Comparison of ENCODE assay signal across 11 cellular contexts in the genomic region with DNA sequence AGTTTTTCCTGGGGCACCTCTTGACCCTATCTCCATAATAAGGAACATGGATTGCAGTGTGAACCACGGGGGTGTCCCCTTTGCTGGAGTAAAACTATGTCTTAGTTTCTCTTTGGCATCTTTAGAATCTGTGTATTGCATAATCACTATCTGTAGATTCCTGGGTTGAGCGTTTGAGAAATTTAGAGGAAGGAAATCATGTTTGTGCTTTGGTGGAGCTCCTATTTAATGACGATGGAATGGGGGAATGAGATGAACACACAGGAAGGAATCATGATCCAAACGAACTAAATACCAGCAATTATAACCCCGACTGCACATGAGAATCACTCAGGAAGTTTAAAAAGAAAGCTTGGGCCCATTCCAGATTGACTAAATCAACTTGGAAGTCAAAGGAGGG. TPM values are rescaled to one million over a fixed set of nuclear protein-coding genes. Genes with fewer than 3 reads are reported as not detected.
DNase-seq lines count a peak whose midpoint lies in the region; ATAC-seq and TF ChIP-seq lines count a peak whose summit lies in the region.
"Had no signal": no experiment of that assay in that cellular context is flagged by ENCODE, and none has a peak within 500 bp of the region (broad histone marks: within the 10 kb centered on the region; RNA-seq: fewer than 3 reads in every experiment).

No MANE protein-coding gene starts in this region.

- H3K27ac Mint-ChIP-seq in activated naive CD8-positive, alpha-beta T cell treated with anti-CD3 and anti-CD28 coated beads, Interleukin-2, amount 50 U/mL, for 24 hours = peak overlapping the region; percentile 97
- H3K27ac Mint-ChIP-seq in memory B cell = peak overlapping the region; percentile 25

- no peaks in the 10 kb centered on the region for H3K9me3 Mint-ChIP-seq in activated naive CD8-positive, alpha-beta T cell treated with anti-CD3 and anti-CD28 coated beads, Interleukin-2, amount 50 U/mL, for 24 hours
- no peaks in the 10 kb centered on the region for H3K9me3 Mint-ChIP-seq in memory B cell

- peaks cover 82% of the 10 kb centered on the region for H3K36me3 Mint-ChIP-seq in activated naive CD8-positive, alpha-beta T cell treated with anti-CD3 and anti-CD28 coated beads, Interleukin-2, amount 50 U/mL, for 24 hours (ENCODE audit: low read depth)
- H3K36me3 Mint-ChIP-seq in memory B cell = peaks cover 13% of the 10 kb centered on the region

- H2AFZ ChIP-seq in HCT116 (ENCODE audit: low read depth, low read length, poor library complexity, severe bottlenecking) = no peak overlapping the region

- peak overlapping the region; percentile 10; the same call in 1 of the 2 replicates for H3K4me2 ChIP-seq in HCT116 (ENCODE audit: low read length)

- no peak for ATAC-seq in HCT116
- ATAC-seq in activated naive CD8-positive, alpha-beta T cell treated with anti-CD3 and anti-CD28 coated beads, Interleukin-2, amount 50 U/mL, for 24 hours = no peak
- ATAC-seq in memory B cell (ENCODE audit: low read depth) = no peak
- ATAC-seq in HG02981 (IDR thresholded peaks at IDR 0.05; ENCODE audit: unreplicated experiment) = no peak

- H3K4me1 ChIP-seq in HCT116 (ENCODE audit: control insufficient read depth in 1 of 2, insufficient read depth in 2 of 2, low read length in 2 of 2) (peaks cover 27 to 51% of the 10 kb centered on the region in 2 experiments), A673 (ENCODE audit: insufficient read depth, low read length, poor library complexity, severe bottlenecking) (peaks cover 13% of the 10 kb centered on the region)

- CTCF ChIA-PET in AG04449 (lab: Yijun Ruan, JAX) (interaction anchor here (0.9 to 22.9 kb wide), 13 partner anchors 9 to 235 kb away, joined by 3 to 659 read pairs (median 4); partner anchors contain the start of genes AAAS and ITGB7), HCT116 (lab: Charles Lee) (interaction anchor here (0.6 to 2.3 kb wide), 2 partner anchors 13 to 84 kb away, joined by 3 to 6 read pairs; no protein-coding TSS in a partner anchor), A673 (lab: Charles Lee) (interaction anchor here (1.8 kb wide), 1 partner anchor 23 kb away, joined by 11 read pairs; the partner anchor contains the start of gene AAAS)

- POLR2A ChIA-PET in AG04449 (lab: Yijun Ruan, JAX) = interaction anchor here (0.8 to 2.9 kb wide), 3 partner anchors 23 to 219 kb away, joined by 4 to 19 read pairs (median 9); partner anchors contain the start of genes AAAS and SPRYD3
- POLR2A ChIA-PET in HCT116 (lab: Charles Lee) = no interaction called here
- POLR2A ChIA-PET in A673 (lab: Charles Lee; ENCODE audit: low non-redundant PET) = no interaction called here

- no peak for TF ChIP-seq POLR2A in HCT116 (IDR thresholded peaks at IDR 0.05; ENCODE audit: borderline replicate concordance, extremely low read depth, insufficient read depth, insufficient read length)

- no peaks in the 10 kb centered on the region for H3K27me3 ChIP-seq in HCT116 (ENCODE audit: insufficient read depth, low read length)
- no peaks in the 10 kb centered on the region for H3K27me3 ChIP-seq in A673 (replicated peaks; ENCODE audit: insufficient read depth, low read depth, low read length, poor library complexity)

- H3K4me3 Mint-ChIP-seq in activated naive CD8-positive, alpha-beta T cell treated with anti-CD3 and anti-CD28 coated beads, Interleukin-2, amount 50 U/mL, for 24 hours = peak overlapping the region; percentile 96
- no peak overlapping the region for H3K4me3 Mint-ChIP-seq in memory B cell

- intact Hi-C loops in HCT116 (cut with micrococcal nuclease) (no loop called here), A673 (cut with micrococcal nuclease; ENCODE audit: unreplicated experiment) (no loop called here)

- peaks cover 66% of the 10 kb centered on the region for H3K79me2 ChIP-seq in HCT116 (ENCODE audit: insufficient read depth, low read length)

- BruUV-seq in HCT116 (replicated peaks; lab: Mats Ljungman, UMichigan) (no TSS peak), A673 (replicated peaks; lab: Mats Ljungman, UMichigan) (no TSS peak)

- H3K4me1 Mint-ChIP-seq in activated naive CD8-positive, alpha-beta T cell treated with anti-CD3 and anti-CD28 coated beads, Interleukin-2, amount 50 U/mL, for 24 hours = peaks cover 81% of the 10 kb centered on the region
- H3K4me1 Mint-ChIP-seq in memory B cell = peaks cover 30% of the 10 kb centered on the region

- H3K4me3 ChIP-seq in AG04449 (ENCODE audit: low read depth, low read length) (no peak overlapping the region; the same call in 1 of the 2 replicates), HCT116 (replicated peaks in 1 of 2; ENCODE audit: low read depth in 1 of 2, low read length in 2 of 2) (no peak overlapping the region), A673 (ENCODE audit: low read depth, low read length, poor library complexity, severe bottlenecking) (no peak overlapping the region)

- H3K9me3 ChIP-seq in HCT116 (ENCODE audit: control insufficient read depth in 1 of 2, insufficient read depth in 1 of 2, low read depth in 1 of 2, low read length in 2 of 2) = no peaks in the 10 kb centered on the region
- H3K9me3 ChIP-seq in A673 (ENCODE audit: low read depth, low read length, poor library complexity, severe bottlenecking) = no peaks in the 10 kb centered on the region

- TF ChIP-seq CTCF in AG04449 (IDR thresholded peaks at IDR 0.05; ENCODE audit: insufficient read depth, low read length, missing control alignments) = no peak
- TF ChIP-seq CTCF in HCT116 (IDR thresholded peaks at IDR 0.05 in 2 of 3, conservative IDR thresholded peaks at IDR 0.05 in 1 of 3; ENCODE audit: borderline replicate concordance in 1 of 3, insufficient read depth in 1 of 3, low read depth in 2 of 3, low read length in 2 of 3) = no peak
- no peak for TF ChIP-seq CTCF in A673 (conservative IDR thresholded peaks at IDR 0.05; ENCODE audit: low read depth, low read length)

- peaks cover 20 to 27% of the 10 kb centered on the region in 2 experiments for H3K36me3 ChIP-seq in HCT116 (ENCODE audit: control insufficient read depth in 1 of 2, insufficient read depth in 2 of 2, low read length in 2 of 2)
- peaks cover 40% of the 10 kb centered on the region for H3K36me3 ChIP-seq in A673 (ENCODE audit: insufficient read depth, low read length, poor library complexity, severe bottlenecking)

- RAD21 ChIA-PET in HCT116 (lab: Charles Lee; ENCODE audit: low non-redundant PET in 1 of 2, low total read pairs in 2 of 2, uncharacterized antibody in 2 of 2, unreplicated experiment in 2 of 2) = no interaction called here

- peak overlapping the region; percentile 93; the same call in 1 of the 2 replicates for H3K9ac ChIP-seq in HCT116 (ENCODE audit: low read length)

- no peaks in the 10 kb centered on the region for H4K20me1 ChIP-seq in HCT116 (ENCODE audit: insufficient read depth)

- peaks cover 2% of the 10 kb centered on the region for H3K27me3 Mint-ChIP-seq in activated naive CD8-positive, alpha-beta T cell treated with anti-CD3 and anti-CD28 coated beads, Interleukin-2, amount 50 U/mL, for 24 hours
- no peaks in the 10 kb centered on the region for H3K27me3 Mint-ChIP-seq in memory B cell

- TF ChIP-seq RAD21 in HCT116 (IDR thresholded peaks at IDR 0.05; ENCODE audit: low read depth) = no peak

- DNase-seq in AG04449 (ENCODE audit: low read depth, low spot score) (peak; percentile 97), HCT116 (ENCODE audit: low read depth, low spot score) (no peak), memory B cell (ENCODE audit: low spot score in 2 of 2) (no peak), hippocampal formation (lab: John Stamatoyannopoulos, UW) (no peak), NCI-H128 (lab: John Stamatoyannopoulos, UW; ENCODE audit: unreplicated experiment) (no peak), A673 (ENCODE audit: low spot score) (no peak)
- DNase-seq in activated naive CD8-positive, alpha-beta T cell treated with anti-CD3 and anti-CD28 coated beads, Interleukin-2, amount 50 U/mL, for 24 hours = no peak
- DNase-seq: NCI-H1105, nucleus accumbens, substantia nigra had no signal

- H3K27ac ChIP-seq in HCT116 (ENCODE audit: low read depth, low read length) (no peak overlapping the region; the same call in 1 of the 2 replicates), A673 (ENCODE audit: low read depth, low read length, poor library complexity, severe bottlenecking) (no peak overlapping the region)

- H3K9me2 ChIP-seq in HCT116 (ENCODE audit: insufficient read depth) = no peaks in the 10 kb centered on the region

TF ChIP-seq in HCT116, 20 proteins besides CTCF, POLR2A, EP300 and RAD21 (continues in another document):
- TF ChIP-seq EZH2phosphoT487 (IDR thresholded peaks at IDR 0.05; ENCODE audit: borderline replicate concordance) = no peak
- TF ChIP-seq, protein P1, sequence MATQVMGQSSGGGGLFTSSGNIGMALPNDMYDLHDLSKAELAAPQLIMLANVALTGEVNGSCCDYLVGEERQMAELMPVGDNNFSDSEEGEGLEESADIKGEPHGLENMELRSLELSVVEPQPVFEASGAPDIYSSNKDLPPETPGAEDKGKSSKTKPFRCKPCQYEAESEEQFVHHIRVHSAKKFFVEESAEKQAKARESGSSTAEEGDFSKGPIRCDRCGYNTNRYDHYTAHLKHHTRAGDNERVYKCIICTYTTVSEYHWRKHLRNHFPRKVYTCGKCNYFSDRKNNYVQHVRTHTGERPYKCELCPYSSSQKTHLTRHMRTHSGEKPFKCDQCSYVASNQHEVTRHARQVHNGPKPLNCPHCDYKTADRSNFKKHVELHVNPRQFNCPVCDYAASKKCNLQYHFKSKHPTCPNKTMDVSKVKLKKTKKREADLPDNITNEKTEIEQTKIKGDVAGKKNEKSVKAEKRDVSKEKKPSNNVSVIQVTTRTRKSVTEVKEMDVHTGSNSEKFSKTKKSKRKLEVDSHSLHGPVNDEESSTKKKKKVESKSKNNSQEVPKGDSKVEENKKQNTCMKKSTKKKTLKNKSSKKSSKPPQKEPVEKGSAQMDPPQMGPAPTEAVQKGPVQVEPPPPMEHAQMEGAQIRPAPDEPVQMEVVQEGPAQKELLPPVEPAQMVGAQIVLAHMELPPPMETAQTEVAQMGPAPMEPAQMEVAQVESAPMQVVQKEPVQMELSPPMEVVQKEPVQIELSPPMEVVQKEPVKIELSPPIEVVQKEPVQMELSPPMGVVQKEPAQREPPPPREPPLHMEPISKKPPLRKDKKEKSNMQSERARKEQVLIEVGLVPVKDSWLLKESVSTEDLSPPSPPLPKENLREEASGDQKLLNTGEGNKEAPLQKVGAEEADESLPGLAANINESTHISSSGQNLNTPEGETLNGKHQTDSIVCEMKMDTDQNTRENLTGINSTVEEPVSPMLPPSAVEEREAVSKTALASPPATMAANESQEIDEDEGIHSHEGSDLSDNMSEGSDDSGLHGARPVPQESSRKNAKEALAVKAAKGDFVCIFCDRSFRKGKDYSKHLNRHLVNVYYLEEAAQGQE (IDR thresholded peaks at IDR 0.05; ENCODE audit: low read depth) = no peak

RNA-seq across cellular contexts. Expression of gene MYG1, which starts 1.3 kb away (rescaled TPM):
- total RNA-seq in HCT116 (2021; ENCODE audit: unreplicated experiment) (104 TPM), A673 (2021) (102 and 111 TPM in 2 replicates)
- polyA plus RNA-seq in HCT116 (2012) = 101 and 106 TPM in 2 replicates

RNA-seq across cellular contexts. Expression of gene PFDN5, which starts 2.8 kb away (rescaled TPM):
- 318 TPM for total RNA-seq in HCT116 (2021; ENCODE audit: unreplicated experiment)
- polyA plus RNA-seq in HCT116 (2012) = 540 and 548 TPM in 2 replicates
- total RNA-seq in A673 (2021) = 268 and 288 TPM in 2 replicates

RNA-seq across cellular contexts. Expression of gene AAAS, which starts 23.3 kb away (rescaled TPM):
- total RNA-seq in HCT116 (2021; ENCODE audit: unreplicated experiment) (87.9 TPM), A673 (2021) (94.2 and 104 TPM in 2 replicates)
- polyA plus RNA-seq in HCT116 (2012) = 64.1 and 77.3 TPM in 2 replicates

RNA-seq across cellular contexts. Expression of gene ESPL1, which starts 30.1 kb away (rescaled TPM):
- 50.3 TPM for total RNA-seq in HCT116 (2021; ENCODE audit: unreplicated experiment)
- polyA plus RNA-seq in HCT116 (2012) = 33.9 and 36.7 TPM in 2 replicates
- 99.1 and 105 TPM in 2 replicates for total RNA-seq in A673 (2021)

RNA-seq across cellular contexts. Expression of gene SP7, which starts 38.0 kb away (rescaled TPM):
- total RNA-seq in HCT116 (2021; ENCODE audit: unreplicated experiment) = not detected
- polyA plus RNA-seq in HCT116 (2012) = 0.02 and 0.04 TPM in 2 replicates
- not detected in 2 replicates for total RNA-seq in A673 (2021)
